36 cellular contexts compared by ENCODE assay signal in genomic region chr3:124522226-124522625, GRCh38.
"Had no signal": no experiment of that assay in that cellular context is flagged by ENCODE, and none has a peak within 500 bp of the region (broad histone marks: within the 10 kb centered on the region; RNA-seq: fewer than 3 reads in every experiment).

No MANE protein-coding gene starts in this region.

- H3K36me3 ChIP-seq: MG63 had no signal

- H3K27me3 ChIP-seq: MG63 had no signal

- H3K4me3 ChIP-seq: MG63 had no signal

- H3K4me2 ChIP-seq: KMS-11 had no signal

- H3K27ac ChIP-seq: KMS-11 had no signal

- H3K9me3 ChIP-seq: MG63 had no signal

- H3K9ac ChIP-seq: KMS-11 had no signal

- DNase-seq: Karpas-422, Kasumi-1, KBM-7, KG1, MG63, MM.1S, MV-4-11, NCI-H1048, NCI-H1092, NCI-H1092 treated with DMSO at 0.1 percent for 48 hours, NCI-H1105, NCI-H1105 treated with DMSO at 0.1 percent for 48 hours, NCI-H1417, NCI-H1417 treated with DMSO at 0.1 percent for 48 hours, NCI-H1436, NCI-H1436 treated with DMSO at 0.1 percent for 48 hours, NCI-H146, NCI-H1694, NCI-H1694 treated with DMSO at 0.1 percent for 48 hours, NCI-H187, NCI-H187 treated with DMSO at 0.1 percent for 48 hours, NCI-H1930, NCI-H2029, NCI-H2029 treated with DMSO at 0.1 percent for 48 hours, NCI-H2081, NCI-H2081 treated with DMSO at 0.1 percent for 48 hours, NCI-H2107, NCI-H2171, NCI-H2171 treated with DMSO at 0.1 percent for 48 hours, NCI-H2227 treated with DMSO at 0.1 percent for 48 hours, NCI-H226, NCI-H345, NCI-H446, NCI-H446 treated with DMSO at 0.1 percent for 48 hours, NCI-H510A had no signal
